Comparison of ENCODE assay signal across 8 cellular contexts in the genomic region with DNA sequence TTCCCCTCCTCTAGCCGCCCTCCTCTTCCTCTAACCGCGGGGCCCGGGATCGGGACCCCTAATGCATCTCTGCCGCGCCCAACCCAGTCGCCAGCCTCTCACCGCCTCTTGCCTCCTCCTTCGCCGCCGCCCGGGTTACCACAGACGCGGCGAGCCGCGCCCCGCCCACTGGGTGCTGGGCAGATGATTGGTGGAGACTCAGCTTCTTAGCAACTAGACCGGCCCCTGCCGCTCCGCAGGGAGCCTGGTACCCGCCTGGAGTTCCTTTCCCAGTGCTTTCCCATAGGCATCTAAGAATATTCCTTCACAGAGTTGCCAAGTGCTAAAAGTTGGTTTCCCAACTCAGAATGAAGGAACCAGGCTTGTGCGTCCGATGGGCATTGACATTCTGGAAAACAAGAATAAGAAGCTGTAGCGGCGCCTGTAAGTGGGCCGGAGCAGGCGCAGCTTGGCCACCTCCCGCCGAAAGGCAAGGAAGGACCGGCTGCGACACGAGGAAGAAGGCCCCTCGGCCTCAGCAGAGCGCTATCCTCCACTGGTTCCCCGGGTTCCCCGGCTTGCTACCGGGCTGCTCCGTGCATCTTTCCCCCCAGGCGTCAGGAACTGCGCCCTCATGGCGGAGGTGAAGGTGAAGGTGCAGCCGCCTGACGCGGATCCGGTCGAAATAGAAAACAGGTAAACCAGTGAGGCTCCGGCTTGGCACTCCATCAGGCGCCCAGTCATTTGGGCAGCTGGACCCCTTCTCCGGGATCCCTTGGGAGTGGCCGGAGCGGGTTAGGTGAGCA. TPM values are rescaled to one million over a fixed set of nuclear protein-coding genes. Genes with fewer than 3 reads are reported as not detected.
A peak's percentile ranks its signal among the peaks of the same experiment; 100 is the strongest.
DNase-seq lines count a peak whose midpoint lies in the region; ATAC-seq and TF ChIP-seq lines count a peak whose summit lies in the region.

A gene (minus strand): TSS at position 137 of the 785 bp plus-strand sequence. CDS start 1,672 bp downstream, outside the sequence.
A gene with protein sequence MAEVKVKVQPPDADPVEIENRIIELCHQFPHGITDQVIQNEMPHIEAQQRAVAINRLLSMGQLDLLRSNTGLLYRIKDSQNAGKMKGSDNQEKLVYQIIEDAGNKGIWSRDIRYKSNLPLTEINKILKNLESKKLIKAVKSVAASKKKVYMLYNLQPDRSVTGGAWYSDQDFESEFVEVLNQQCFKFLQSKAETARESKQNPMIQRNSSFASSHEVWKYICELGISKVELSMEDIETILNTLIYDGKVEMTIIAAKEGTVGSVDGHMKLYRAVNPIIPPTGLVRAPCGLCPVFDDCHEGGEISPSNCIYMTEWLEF (plus strand): TSS at position 497 of the 785 bp plus-strand sequence. CDS start 117 bp downstream, at position 614.

- H3K36me3 ChIP-seq in upper lobe of left lung: peaks cover 0 to 24% (median 6%) of the 10 kb centered on the region in 4 donors

- no peaks in the 10 kb centered on the region for H3K27me3 ChIP-seq in upper lobe of left lung

- no peaks in the 10 kb centered on the region for H3K9me3 ChIP-seq in upper lobe of left lung

- TF ChIP-seq CTCF in upper lobe of left lung (IDR thresholded peaks at IDR 0.05): peak in 1 of 6 experiments; percentile 21

- H3K4me1 ChIP-seq in upper lobe of left lung: peaks cover 12 to 20% (median 17%) of the 10 kb centered on the region in 4 donors

- 0% methylated on average over 8 to 51 of the region's 53 CpGs for WGBS in upper lobe of left lung, 2 donors

- H3K4me3 ChIP-seq in upper lobe of left lung: peak within 1 kb of the TSS; percentile 88 to 96 (median 90)

- TF ChIP-seq POLR2A in GM15510 (IDR thresholded peaks at IDR 0.05; ENCODE audit: borderline replicate concordance, extremely low read depth, insufficient read length) (peak; percentile 54), upper lobe of left lung (IDR thresholded peaks at IDR 0.05) (peak in 3 of 4 donors; percentile 34 to 64 (median 49))

- intact Hi-C loops in left cardiac atrium (cut with DNase I): no loop called here
- intact Hi-C loops in posterior cingulate gyrus (cut with DNase I): loop anchor here (2.0 to 5.0 kb wide), 3 partner anchors 30 to 180 kb away; a partner anchor contains a TSS

- peak; percentile 98 for ATAC-seq in HG02884 (IDR thresholded peaks at IDR 0.05; ENCODE audit: unreplicated experiment)
- peak; percentile 100 for ATAC-seq in left cardiac atrium
- ATAC-seq in upper lobe of left lung (ENCODE audit: low FRiP score in 2 of 2): peak; percentile 99 to 100

- H3K27ac ChIP-seq in upper lobe of left lung: peak within 1 kb of the TSS; percentile 79 to 90 (median 84)

- DNase-seq in NCI-H146 treated with DMSO at 0.1 percent for 48 hours (lab: John Stamatoyannopoulos, UW; ENCODE audit: unreplicated experiment) (peak; percentile 98), T-helper 1 cell (peak; percentile 75 to 94 (median 86)), amniotic stem cell (lab: John Stamatoyannopoulos, UW) (peak; percentile 88), left cardiac atrium (peak; percentile 97), posterior cingulate gyrus (peak; percentile 94 to 100 (median 97)), upper lobe of left lung (peak; percentile 97 to 99)

- peak in 1 of 4 donors; percentile 54 for TF ChIP-seq EP300 in upper lobe of left lung (IDR thresholded peaks at IDR 0.05)

RNA-seq across cellular contexts. Expression of the first gene that starts in this region (rescaled TPM):
- 1 to 10 TPM in 1 of 2 donors, under 1 TPM in 1; 0.92 to 1.1 TPM for total RNA-seq in left cardiac atrium
- 10 to 100 TPM in 2 of 6 donors, 1 to 10 TPM in 4; 1.8 to 12.8 (median 4.4) TPM for total RNA-seq in upper lobe of left lung

RNA-seq across cellular contexts. Expression of the second gene that starts in this region (rescaled TPM):
- total RNA-seq in left cardiac atrium (1 to 10 TPM; 6.1 to 6.5 TPM), upper lobe of left lung (1 to 10 TPM; 3.1 to 9.7 (median 6.7) TPM)

Comparison
In these comparisons a context has a peak if more than half of its experiments do, and no peak if none do; other contexts are left out.
1. Peak in every context shown above with its lines: DNase-seq, ATAC-seq, H3K4me3 ChIP-seq and H3K27ac ChIP-seq.